ENCODE assay signal across 23 cellular contexts in the genomic region with DNA sequence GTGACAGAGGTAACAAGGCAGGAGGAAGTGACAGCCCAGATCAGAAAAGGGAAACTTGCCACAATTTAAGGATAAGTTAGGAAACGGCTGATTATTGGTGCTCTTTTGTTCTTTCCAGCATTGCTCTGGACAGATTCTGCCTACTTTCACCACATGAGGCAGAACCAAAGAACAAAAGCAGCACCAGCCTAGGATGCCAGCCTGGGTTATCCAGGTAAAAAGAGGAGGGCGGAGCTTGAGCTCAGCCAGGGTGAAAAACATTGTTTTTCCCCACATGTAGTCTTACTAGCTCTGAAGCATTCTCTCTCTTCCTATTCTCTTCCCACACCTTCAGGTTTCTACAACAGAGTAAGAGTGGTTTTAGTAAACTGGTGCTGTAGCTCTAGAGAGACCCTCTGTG.
"Had no signal": no experiment of that assay in that cellular context is flagged by ENCODE, and none has a peak within 500 bp of the region (broad histone marks: within the 10 kb centered on the region; RNA-seq: fewer than 3 reads in every experiment).

No MANE protein-coding gene starts in this region.

- H3K9me3 ChIP-seq: ascending aorta had no signal

- H3K36me3 ChIP-seq: ascending aorta had no signal

- H3K4me1 ChIP-seq: ascending aorta had no signal

- H3K4me3 ChIP-seq: ascending aorta had no signal

- H3K27me3 ChIP-seq: ascending aorta had no signal

- H3K27ac ChIP-seq: ascending aorta had no signal

- ATAC-seq: activated naive CD4-positive, alpha-beta T cell treated with anti-CD3 and anti-CD28 coated beads, Interleukin-2, amount 50 U/mL, for 72 hours; activated naive CD8-positive, alpha-beta T cell treated with anti-CD3 and anti-CD28 coated beads, Interleukin-2, amount 50 U/mL, for 24 hours; activated T-cell treated with anti-CD3 and anti-CD28 coated beads, Interleukin-2, amount 50 U/mL, for 4 hours; PC-3 had no signal

- DNase-seq: activated B cell treated with CpG ODN at 0.5 μM for 24 hours; activated CD4-positive, alpha-beta T cell treated with anti-CD3 and anti-CD28 coated beads for 1 hour; activated CD4-positive, alpha-beta T cell treated with anti-CD3 and anti-CD28 coated beads, Interleukin-2, amount 10 ng/mL, durations not matched to agents 24 days and 14 days; activated CD4-positive, alpha-beta T cell treated with anti-CD3 and anti-CD28 coated beads, Interleukin-2, amount 50 U/mL, for 48 hours; activated CD8-positive, alpha-beta memory T cell treated with anti-CD3 and anti-CD28 coated beads for 24 hours; activated effector memory CD4-positive, alpha-beta T cell treated with anti-CD3 and anti-CD28 coated beads, Interleukin-2, amount 50 U/mL, for 16 hours; activated naive CD4-positive, alpha-beta T cell treated with Interleukin-2 at 50 U/mL for 16 hours; activated naive CD8-positive, alpha-beta T cell treated with anti-CD3 and anti-CD28 coated beads, Interleukin-2, amount 50 U/mL, for 24 hours; activated T-cell treated with anti-CD3 and anti-CD28 coated beads, Interleukin-2, amount 50 U/mL, for 4 hours; amniotic stem cell; Kasumi-1; KBM-7; NCI-H1048; NCI-H146; NCI-H1930; NCI-H2107; NCI-H510A treated with DMSO at 0.1 percent for 48 hours; NCI-H69; PC-3; SHP77 treated with DMSO at 0.1 percent for 48 hours; T-helper 9 cell had no signal
